10 cellular contexts compared by ENCODE assay signal in the genomic region with DNA sequence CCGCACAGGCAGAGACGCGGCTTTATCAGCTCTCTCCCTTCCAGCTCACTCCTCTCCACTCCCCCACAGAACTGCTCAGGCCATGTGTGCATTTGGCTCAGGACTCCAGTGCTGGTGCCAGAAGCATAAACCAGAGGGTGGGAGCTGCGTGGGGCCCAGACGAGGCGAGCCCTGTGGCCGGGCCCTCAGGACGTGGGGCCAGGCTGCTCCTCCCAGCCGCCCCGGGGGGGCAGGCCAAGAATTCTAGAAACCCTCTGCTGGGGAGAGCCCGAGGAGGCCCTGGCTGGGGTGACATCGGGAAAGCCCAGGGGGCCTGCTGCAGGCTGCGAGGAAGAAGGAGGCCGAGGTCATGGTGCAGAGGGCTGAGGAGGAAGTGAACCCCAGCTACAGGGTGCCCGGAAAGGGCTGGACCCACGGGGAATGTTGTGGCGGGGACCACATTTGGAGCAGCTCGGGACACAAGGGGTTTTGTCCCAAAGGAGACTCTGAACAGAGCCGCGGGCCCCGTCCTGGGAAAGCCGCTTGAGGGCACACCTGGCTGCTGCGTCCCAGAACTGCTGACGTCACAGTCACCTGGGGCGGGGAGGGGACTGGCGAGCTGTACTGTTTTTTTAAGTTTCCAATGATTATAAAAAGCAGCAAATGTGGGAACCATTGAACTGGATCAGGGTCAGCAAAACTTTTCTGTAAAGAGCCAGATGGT.
DNase-seq lines count a peak whose midpoint lies in the region; ATAC-seq and TF ChIP-seq lines count a peak whose summit lies in the region.
"Had no signal": no experiment of that assay in that cellular context is flagged by ENCODE, and none has a peak within 500 bp of the region (broad histone marks: within the 10 kb centered on the region; RNA-seq: fewer than 3 reads in every experiment).

No MANE protein-coding gene starts in this region.

- no peak overlapping the region for H3K4me3 ChIP-seq in CD8-positive, alpha-beta T cell (ENCODE audit: low read depth, low read length)

- no peak overlapping the region for H3K56ac ChIP-seq in H9 (ENCODE audit: insufficient read length, low read depth, low read length)

- H3K9me3 ChIP-seq in H9 (ENCODE audit: control insufficient read depth, low read depth, low read length) = no peaks in the 10 kb centered on the region
- no peaks in the 10 kb centered on the region for H3K9me3 ChIP-seq in CD8-positive, alpha-beta T cell (ENCODE audit: low read length)

- H4K5ac ChIP-seq in H9 (ENCODE audit: insufficient read length, low read depth, low read length) = peak overlapping the region; percentile 9

- no peak overlapping the region for H3K4me3 Mint-ChIP-seq in H9
- no peak overlapping the region for H3K4me3 Mint-ChIP-seq in CD8-positive, alpha-beta T cell

- H3K27me3 ChIP-seq in H9 (ENCODE audit: insufficient read depth, low read length) = no peaks in the 10 kb centered on the region
- no peaks in the 10 kb centered on the region for H3K27me3 ChIP-seq in CD8-positive, alpha-beta T cell (ENCODE audit: insufficient read depth, low read length)

- H3K23ac ChIP-seq in H9 (ENCODE audit: insufficient read length, low read depth, low read length) = no peak overlapping the region

- peak; percentile 74 for DNase-seq in H9
- DNase-seq in left lobe of liver (ENCODE audit: low spot score) = peak; percentile 66
- peak; percentile 51 for DNase-seq in smooth muscle cell of the brain vasculature (ENCODE audit: low read depth, low spot score)
- DNase-seq in activated effector memory CD4-positive, alpha-beta T cell treated with Interleukin-2 at 50 U/mL for 16 hours = no peak
- DNase-seq in CD8-positive, alpha-beta T cell = no peak
- DNase-seq: erythroblast, NCI-H1930 had no signal

- no peak overlapping the region for H2BK5ac ChIP-seq in H9 (ENCODE audit: insufficient read length, low read length)

- H3K27me3 Mint-ChIP-seq in H9 (ENCODE audit: low read depth) = no peaks in the 10 kb centered on the region
- no peaks in the 10 kb centered on the region for H3K27me3 Mint-ChIP-seq in CD8-positive, alpha-beta T cell (ENCODE audit: low read depth)

- H3K9me3 Mint-ChIP-seq in H9 = peaks cover 2 to 3% of the 10 kb centered on the region in 2 experiments; a peak in 2 of 5 replicates
- H3K9me3 Mint-ChIP-seq in CD8-positive, alpha-beta T cell = no peaks in the 10 kb centered on the region

- no peak overlapping the region for H2AK5ac ChIP-seq in H9 (ENCODE audit: insufficient read length, low read length)

- H3K79me2 ChIP-seq in H9 (ENCODE audit: insufficient read depth, low read length) = no peaks in the 10 kb centered on the region

- H2BK20ac ChIP-seq in H9 (ENCODE audit: low read depth, low read length, poor library complexity, severe bottlenecking) = peak overlapping the region; percentile 29

- H3K23me2 ChIP-seq in H9 (ENCODE audit: insufficient read length, low read depth, low read length, poor library complexity, severe bottlenecking) = no peaks in the 10 kb centered on the region

- H3K27ac Mint-ChIP-seq in H9 = peak overlapping the region in 2 of 3 experiments; percentile 1 to 30; a peak in 2 of 7 replicates
- H3K27ac Mint-ChIP-seq in CD8-positive, alpha-beta T cell = no peak overlapping the region

- H3K27ac ChIP-seq in H9 (ENCODE audit: insufficient read length, low read depth, low read length) = no peak overlapping the region
- H3K27ac ChIP-seq in cingulate gyrus (ENCODE audit: low read depth, low read length) = peak overlapping the region; percentile 39
- H3K27ac ChIP-seq in CD8-positive, alpha-beta T cell (ENCODE audit: low read depth, low read length) = no peak overlapping the region

- POLR2A ChIA-PET in CD8-positive, alpha-beta T cell (lab: Charles Lee) = no interaction called here

- H2BK12ac ChIP-seq in H9 (ENCODE audit: insufficient read length, low read depth, low read length) = peak overlapping the region; percentile 47

- H3K9ac ChIP-seq in H9 (ENCODE audit: extremely low read depth, insufficient read length, low read length) = no peak overlapping the region

- H3K4me1 ChIP-seq in H9 (ENCODE audit: insufficient read depth, low read length) = no peaks in the 10 kb centered on the region; the same call in 1 of the 2 replicates
- no peaks in the 10 kb centered on the region for H3K4me1 ChIP-seq in CD8-positive, alpha-beta T cell (ENCODE audit: insufficient read depth, low read length)

- peak; percentile 60 for ATAC-seq in left lobe of liver
- no peak for ATAC-seq in GM19324 (IDR thresholded peaks at IDR 0.05; ENCODE audit: low FRiP score, unreplicated experiment)
- no peak for ATAC-seq in CD8-positive, alpha-beta T cell
- ATAC-seq in HG03460 (IDR thresholded peaks at IDR 0.05; ENCODE audit: unreplicated experiment) = no peak

- H4K91ac ChIP-seq in H9 (ENCODE audit: insufficient read length, low read depth, low read length) = no peak overlapping the region

- H3T11ph ChIP-seq in H9 (ENCODE audit: low read length) = no peak overlapping the region

- CTCF ChIA-PET in CD8-positive, alpha-beta T cell (lab: Charles Lee) = interaction anchor here (0.5 kb wide), 1 partner anchor 189 kb away, joined by 3 read pairs; no protein-coding TSS in a partner anchor

- H4K20me1 ChIP-seq in H9 (ENCODE audit: control insufficient read depth, insufficient read depth, insufficient read length) = no peaks in the 10 kb centered on the region

- H3K18ac ChIP-seq in H9 (ENCODE audit: insufficient read length, low read depth, low read length) = peak overlapping the region; percentile 75

- H3K14ac ChIP-seq in H9 (ENCODE audit: insufficient read depth, low read length) = peak overlapping the region; percentile 91

- no peak overlapping the region; the same call in 1 of the 2 replicates for H2BK15ac ChIP-seq in H9 (ENCODE audit: low read depth, low read length)

- no CpG with 5 or more reads among the region's 26 CpGs for WGBS in H9 (ENCODE audit: extremely low coverage, insufficient read length, low lambda C conversion rate)

- H3K79me1 ChIP-seq in H9 (ENCODE audit: insufficient read depth, low read depth, low read length, poor library complexity, severe bottlenecking) = no peaks in the 10 kb centered on the region

- no peak overlapping the region for H2BK120ac ChIP-seq in H9 (ENCODE audit: low read depth, low read length, poor library complexity, severe bottlenecking)

- H3K4ac ChIP-seq in H9 (ENCODE audit: low read depth, low read length) = no peak overlapping the region

- H3K4me2 ChIP-seq in H9 (ENCODE audit: insufficient read depth, insufficient read length, low read length) = no peak overlapping the region

- intact Hi-C loops in CD8-positive, alpha-beta T cell (cut with DNase I, micrococcal nuclease) = no loop called here

- H3K36me3 Mint-ChIP-seq in H9 (ENCODE audit: insufficient read depth in 1 of 3, low read depth in 3 of 3) = peaks cover 0 to 3% (median 0%) of the 10 kb centered on the region in 3 experiments; a peak in 1 of 7 replicates
- no peaks in the 10 kb centered on the region for H3K36me3 Mint-ChIP-seq in CD8-positive, alpha-beta T cell

- no peak overlapping the region for H2AFZ ChIP-seq in H9 (ENCODE audit: low read length)

- peaks cover 7 to 9% of the 10 kb centered on the region in 2 experiments for H3K4me1 Mint-ChIP-seq in H9
- H3K4me1 Mint-ChIP-seq in CD8-positive, alpha-beta T cell (ENCODE audit: low read depth) = no peaks in the 10 kb centered on the region

- no peaks in the 10 kb centered on the region for H3K36me3 ChIP-seq in CD8-positive, alpha-beta T cell (ENCODE audit: insufficient read depth, low read length)

- H4K8ac ChIP-seq in H9 (replicated peaks; ENCODE audit: insufficient read length, low read depth, low read length) = peak overlapping the region; percentile 48

- TF ChIP-seq CTCF in H9 (conservative IDR thresholded peaks at IDR 0.05) = no peak
- TF ChIP-seq CTCF in CD8-positive, alpha-beta T cell (IDR thresholded peaks at IDR 0.05) = no peak

Comparison
In these comparisons a context has a peak if more than half of its experiments do, and no peak if none do; other contexts are left out.
1. DNase-seq: peak in H9 (single experiment), left lobe of liver (single experiment) and smooth muscle cell of the brain vasculature (single experiment); none in activated effector memory CD4-positive, alpha-beta T cell treated with Interleukin-2 at 50 U/mL for 16 hours (single experiment) and CD8-positive, alpha-beta T cell (0 of 7).